ENCODE assay signal across 12 cellular contexts in genomic region chr18:74869904-74870863, GRCh38.
DNase-seq lines count a peak whose midpoint lies in the region; ATAC-seq and TF ChIP-seq lines count a peak whose summit lies in the region.
"Had no signal": no experiment of that assay in that cellular context is flagged by ENCODE, and none has a peak within 500 bp of the region (broad histone marks: within the 10 kb centered on the region; RNA-seq: fewer than 3 reads in every experiment).

No MANE protein-coding gene starts in this region.

- no peak overlapping the region for H3K14ac ChIP-seq in trophoblast cell (ENCODE audit: low read length)

- H3K27me3 ChIP-seq in trophoblast cell (ENCODE audit: insufficient read depth, low read length), result no peaks in the 10 kb centered on the region
- no peaks in the 10 kb centered on the region for H3K27me3 ChIP-seq in A673 (replicated peaks; ENCODE audit: insufficient read depth, low read depth, low read length, poor library complexity)

- no peak overlapping the region for H2BK12ac ChIP-seq in trophoblast cell (ENCODE audit: low read length)

- H3K79me1 ChIP-seq in trophoblast cell (ENCODE audit: low read length), result no peaks in the 10 kb centered on the region

- no CpG with 5 or more reads among the region's 5 CpGs for WGBS in trophoblast cell (ENCODE audit: extremely low coverage, insufficient coverage, insufficient read length)

- no peak overlapping the region for H3K9ac ChIP-seq in trophoblast cell (ENCODE audit: low read length)

- H2AK5ac ChIP-seq in trophoblast cell (ENCODE audit: low read length), result no peak overlapping the region

- H3K36me3 ChIP-seq in trophoblast cell (ENCODE audit: control insufficient read depth in 1 of 2, insufficient read depth in 2 of 2, low read length in 2 of 2), result no peaks in the 10 kb centered on the region
- H3K36me3 ChIP-seq in A673 (ENCODE audit: insufficient read depth, low read length, poor library complexity, severe bottlenecking), result no peaks in the 10 kb centered on the region

- H3K23ac ChIP-seq in trophoblast cell (ENCODE audit: low read length), result no peak overlapping the region

- peak; percentile 29 for DNase-seq in retinal pigment epithelial cell (ENCODE audit: low read depth)
- DNase-seq in midbrain (lab: John Stamatoyannopoulos, UW), result no peak
- no peak for DNase-seq in trophoblast cell
- DNase-seq in A673 (ENCODE audit: low spot score), result no peak
- DNase-seq: activated effector memory CD4-positive, alpha-beta T cell treated with anti-CD3 and anti-CD28 coated beads, Interleukin-2, amount 50 U/mL, for 16 hours; left ventricle myocardium superior; MV-4-11; T-helper 1 cell had no signal

- H3K18ac ChIP-seq in trophoblast cell (ENCODE audit: low read length), result no peak overlapping the region

- H4K12ac ChIP-seq in trophoblast cell (ENCODE audit: low read depth, low read length), result no peak overlapping the region

- no peak overlapping the region for H2AFZ ChIP-seq in trophoblast cell (ENCODE audit: insufficient read depth, low read length, poor library complexity)

- intact Hi-C loops in A673 (cut with micrococcal nuclease; ENCODE audit: unreplicated experiment), result no loop called here

- H3K4me3 ChIP-seq in retinal pigment epithelial cell (ENCODE audit: low read length) (no peak overlapping the region), trophoblast cell (ENCODE audit: low read depth, low read length) (no peak overlapping the region), A673 (ENCODE audit: low read depth, low read length, poor library complexity, severe bottlenecking) (no peak overlapping the region)

- CTCF ChIA-PET in A673 (lab: Charles Lee), result no interaction called here

- H3K9me3 ChIP-seq in trophoblast cell (ENCODE audit: insufficient read depth, low read depth, low read length) (no peaks in the 10 kb centered on the region), A673 (ENCODE audit: low read depth, low read length, poor library complexity, severe bottlenecking) (no peaks in the 10 kb centered on the region)

- no peak overlapping the region for H4K8ac ChIP-seq in trophoblast cell (ENCODE audit: low read depth, low read length)

- no peak for TF ChIP-seq CTCF in retinal pigment epithelial cell (conservative IDR thresholded peaks at IDR 0.05; ENCODE audit: low read depth, low read length)
- no peak for TF ChIP-seq CTCF in A673 (conservative IDR thresholded peaks at IDR 0.05; ENCODE audit: low read depth, low read length)

- H4K91ac ChIP-seq in trophoblast cell (ENCODE audit: low read depth, low read length), result no peak overlapping the region

- H3K4me1 ChIP-seq in trophoblast cell (ENCODE audit: control insufficient read depth in 1 of 2, insufficient read depth in 2 of 2, low read length in 2 of 2) (no peaks in the 10 kb centered on the region), A673 (ENCODE audit: insufficient read depth, low read length, poor library complexity, severe bottlenecking) (no peaks in the 10 kb centered on the region)

- no peak overlapping the region for H2BK5ac ChIP-seq in trophoblast cell (ENCODE audit: low read depth, low read length, poor library complexity)

- H3K27ac ChIP-seq in trophoblast cell (ENCODE audit: low read depth, low read length), result no peak overlapping the region
- H3K27ac ChIP-seq in A673 (ENCODE audit: low read depth, low read length, poor library complexity, severe bottlenecking), result no peak overlapping the region
- H3K27ac ChIP-seq: epithelial cell of prostate had no signal

- no peak overlapping the region for H3K4me2 ChIP-seq in trophoblast cell (ENCODE audit: low read length)

- BruUV-seq in A673 (replicated peaks; lab: Mats Ljungman, UMichigan), result no TSS peak

- ATAC-seq in GM19023 (IDR thresholded peaks at IDR 0.05; ENCODE audit: unreplicated experiment), result peak; percentile 88
- ATAC-seq in HG02623 (IDR thresholded peaks at IDR 0.05; ENCODE audit: unreplicated experiment), result peak; percentile 87
- peak; percentile 91 for ATAC-seq in HG03571 (IDR thresholded peaks at IDR 0.05; ENCODE audit: unreplicated experiment)
- ATAC-seq: left ventricle myocardium superior had no signal

- no peaks in the 10 kb centered on the region for H3K79me2 ChIP-seq in trophoblast cell (ENCODE audit: control insufficient read depth, insufficient read depth, low read length, poor library complexity)

- POLR2A ChIA-PET in A673 (lab: Charles Lee; ENCODE audit: low non-redundant PET), result no interaction called here

- H3K4ac ChIP-seq in trophoblast cell (ENCODE audit: low read depth, low read length), result no peak overlapping the region

- no peak overlapping the region for H2BK120ac ChIP-seq in trophoblast cell (ENCODE audit: insufficient read depth, low read length, poor library complexity)
